In genomic region chr6:168533428-168533827, GRCh38 we compare ENCODE assay signal across 20 cellular contexts.
A peak's percentile ranks its signal among the peaks of the same experiment; 100 is the strongest.
DNase-seq lines count a peak whose midpoint lies in the region; ATAC-seq, FAIRE-seq and TF ChIP-seq lines count a peak whose summit lies in the region.
"Had no signal": no experiment of that assay in that cellular context is flagged by ENCODE, and none has a peak within 500 bp of the region (broad histone marks: within the 10 kb centered on the region; RNA-seq: fewer than 3 reads in every experiment).

No MANE protein-coding gene starts in this region.

- H4K8ac ChIP-seq in mesenchymal stem cell (ENCODE audit: low read length) = no peak overlapping the region

- H3K36me3 ChIP-seq in right lobe of liver (no peaks in the 10 kb centered on the region), HepG2 (replicated peaks in 1 of 2; ENCODE audit: control insufficient read depth in 1 of 2, insufficient read depth in 2 of 2, low read length in 2 of 2) (no peaks in the 10 kb centered on the region), esophagus muscularis mucosa (no peaks in the 10 kb centered on the region), mesenchymal stem cell (ENCODE audit: control insufficient read depth in 1 of 2, insufficient read depth in 2 of 2, low read depth in 1 of 2, low read length in 2 of 2) (no peaks in the 10 kb centered on the region), uterus (no peaks in the 10 kb centered on the region)
- H3K36me3 ChIP-seq: prostate gland had no signal

- no peak overlapping the region for H3K18ac ChIP-seq in mesenchymal stem cell (ENCODE audit: low read depth in 1 of 2, low read length in 2 of 2)

- no TSS peak for BruUV-seq in HepG2 (replicated peaks; lab: Mats Ljungman, UMichigan)

- H3K79me1 ChIP-seq in mesenchymal stem cell (replicated peaks; ENCODE audit: low read length, poor library complexity, severe bottlenecking) = no peaks in the 10 kb centered on the region

- ATAC-seq in right lobe of liver = peak in 3 of 4 donors; percentile 19 to 41 (median 30)
- ATAC-seq in HepG2 = no peak
- no peak for ATAC-seq in HG03565 (IDR thresholded peaks at IDR 0.05; ENCODE audit: unreplicated experiment)
- ATAC-seq: A549; GM23338; natural killer cell treated with Interleukin-12 subunit alpha and Interleukin-12 subunit beta and Interleukin-15 and Interleukin-18, amount 100 ng/mL, for 72 hours; stimulated activated effector memory CD8-positive, alpha-beta T cell treated with anti-CD3 and anti-CD28 coated beads, Interleukin-12 subunit alpha, Interleukin-12 subunit beta, amount 100 ng/mL, for 72 hours had no signal

- H2BK120ac ChIP-seq in mesenchymal stem cell (ENCODE audit: low read depth, low read length) = no peak overlapping the region

- POLR2A ChIA-PET in HepG2 (lab: Yijun Ruan, JAX) = no interaction called here

- DNase-seq in right lobe of liver (no peak), HepG2 (ENCODE audit: low spot score) (no peak), esophagus muscularis mucosa (ENCODE audit: extremely low spot score) (no peak), mesenchymal stem cell (no peak), uterus (no peak), HT-29 (ENCODE audit: low spot score) (no peak), D341Med (ENCODE audit: low spot score) (no peak)
- DNase-seq: activated CD8-positive, alpha-beta memory T cell treated with anti-CD3 and anti-CD28 coated beads for 24 hours; activated naive CD8-positive, alpha-beta T cell treated with anti-CD3 and anti-CD28 coated beads, Interleukin-2, amount 10 ng/mL, durations not matched to agents 7 days and 5 days; DND-41; immature natural killer cell; mammary epithelial cell; NCI-H187; NCI-H524 treated with DMSO at 0.1 percent for 48 hours had no signal

- H2BK15ac ChIP-seq in mesenchymal stem cell (ENCODE audit: low read depth, poor library complexity, severe bottlenecking) = no peak overlapping the region

- no peak overlapping the region for H2BK5ac ChIP-seq in mesenchymal stem cell (ENCODE audit: low read depth, low read length, poor library complexity, severe bottlenecking)

- H3K27me3 ChIP-seq in right lobe of liver = no peaks in the 10 kb centered on the region
- peaks cover 14 to 64% of the 10 kb centered on the region in 2 experiments; a peak in 4 of 5 replicates for H3K27me3 ChIP-seq in HepG2 (ENCODE audit: control insufficient read depth in 1 of 2, insufficient read depth in 2 of 2, low read length in 2 of 2)
- no peaks in the 10 kb centered on the region for H3K27me3 ChIP-seq in esophagus muscularis mucosa
- H3K27me3 ChIP-seq in mesenchymal stem cell (ENCODE audit: control insufficient read depth in 1 of 2, insufficient read depth in 1 of 2, low read length in 2 of 2) = peaks cover 0 to 12% of the 10 kb centered on the region in 2 experiments
- H3K27me3 ChIP-seq in uterus = no peaks in the 10 kb centered on the region

- no peak overlapping the region for H2AK5ac ChIP-seq in mesenchymal stem cell (ENCODE audit: low read length, severe bottlenecking)

- no peak overlapping the region for H3K27ac ChIP-seq in right lobe of liver
- H3K27ac ChIP-seq in HepG2 (ENCODE audit: extremely low read length, insufficient read depth, low read length) = no peak overlapping the region
- peak overlapping the region; percentile 6 to 90 (median 48) for H3K27ac ChIP-seq in esophagus muscularis mucosa (replicated peaks in 1 of 4)
- H3K27ac ChIP-seq in mesenchymal stem cell (ENCODE audit: low read length, poor library complexity, severe bottlenecking) = no peak overlapping the region
- H3K27ac ChIP-seq in uterus = peak overlapping the region; percentile 10 to 52
- H3K27ac ChIP-seq: A549 had no signal

- CTCF ChIA-PET in HepG2 (lab: Yijun Ruan, JAX; ENCODE audit: low intra/inter-chr PET ratio, low total read pairs) = no interaction called here

- H3K4me3 ChIP-seq in right lobe of liver (no peak overlapping the region), HepG2 (replicated peaks in 1 of 3; ENCODE audit: insufficient read depth in 1 of 3, low read depth in 2 of 3, low read length in 3 of 3) (no peak overlapping the region), esophagus muscularis mucosa (no peak overlapping the region), mesenchymal stem cell (ENCODE audit: insufficient read depth in 1 of 2, low read depth in 1 of 2, low read length in 2 of 2) (peak overlapping the region in 1 of 2 experiments; percentile 31), uterus (no peak overlapping the region)
- H3K4me3 ChIP-seq: A549, GM23338, prostate gland had no signal

- FAIRE-seq in HepG2 (lab: Jason Lieb, UNC) = no peak
- FAIRE-seq: A549 had no signal

- no peaks in the 10 kb centered on the region for H3K79me2 ChIP-seq in HepG2 (ENCODE audit: insufficient read depth, low read length)

- H2BK12ac ChIP-seq in mesenchymal stem cell (ENCODE audit: low read length in 2 of 2) = no peak overlapping the region

- no peak for TF ChIP-seq EP300 in HepG2 (IDR thresholded peaks at IDR 0.05; ENCODE audit: low read depth in 2 of 2, low read length in 2 of 2)
- TF ChIP-seq EP300 in HepG2 (CRISPR knock-in tag; IDR thresholded peaks at IDR 0.05; ENCODE audit: borderline replicate concordance) = no peak
- no peak for TF ChIP-seq EP300 in esophagus muscularis mucosa (IDR thresholded peaks at IDR 0.05)

- no peak for TF ChIP-seq CTCF in right lobe of liver (IDR thresholded peaks at IDR 0.05)
- TF ChIP-seq CTCF in HepG2 (CRISPR knock-in tag; IDR thresholded peaks at IDR 0.05) = no peak
- no peak for TF ChIP-seq CTCF in esophagus muscularis mucosa (IDR thresholded peaks at IDR 0.05)
- TF ChIP-seq CTCF in uterus (IDR thresholded peaks at IDR 0.05) = no peak

- TF ChIP-seq RAD21 in HepG2 (CRISPR knock-in tag; IDR thresholded peaks at IDR 0.05) = no peak

- no peaks in the 10 kb centered on the region for H3K9me3 ChIP-seq in right lobe of liver
- H3K9me3 ChIP-seq in HepG2 (ENCODE audit: low read length) = no peaks in the 10 kb centered on the region
- no peaks in the 10 kb centered on the region for H3K9me3 ChIP-seq in esophagus muscularis mucosa
- no peaks in the 10 kb centered on the region for H3K9me3 ChIP-seq in mesenchymal stem cell (ENCODE audit: control insufficient read depth, low read length)
- H3K9me3 ChIP-seq in uterus = no peaks in the 10 kb centered on the region
- H3K9me3 ChIP-seq: A549, prostate gland had no signal

- TF ChIP-seq POLR2A in right lobe of liver (IDR thresholded peaks at IDR 0.05) (no peak), HepG2 (IDR thresholded peaks at IDR 0.05; ENCODE audit: insufficient read depth in 1 of 2, low read depth in 2 of 2, low read length in 2 of 2) (no peak), esophagus muscularis mucosa (IDR thresholded peaks at IDR 0.05; ENCODE audit: low read depth) (no peak), uterus (IDR thresholded peaks at IDR 0.05) (no peak)

- no peak overlapping the region for H3K14ac ChIP-seq in mesenchymal stem cell (ENCODE audit: low read length in 2 of 2)

- no peak overlapping the region for H3K23ac ChIP-seq in mesenchymal stem cell (ENCODE audit: low read length in 2 of 2)

- no peak overlapping the region for H3K4me2 ChIP-seq in HepG2 (ENCODE audit: low read depth, low read length)
- no peak overlapping the region for H3K4me2 ChIP-seq in mesenchymal stem cell (ENCODE audit: low read length, poor library complexity, severe bottlenecking)
- H3K4me2 ChIP-seq: A549, GM23338 had no signal

- H4K20me1 ChIP-seq in HepG2 (ENCODE audit: insufficient read depth, low read length) = no peaks in the 10 kb centered on the region

- H2AFZ ChIP-seq in HepG2 (ENCODE audit: low read length) (no peak overlapping the region), mesenchymal stem cell (ENCODE audit: low read depth, low read length) (no peak overlapping the region)
- H2AFZ ChIP-seq: GM23338 had no signal

- H3K4ac ChIP-seq in mesenchymal stem cell (ENCODE audit: low read depth in 1 of 2, low read length in 2 of 2) = no peak overlapping the region

- H3K9ac ChIP-seq in HepG2 (ENCODE audit: insufficient read depth, low read depth, low read length) (no peak overlapping the region), mesenchymal stem cell (ENCODE audit: low read length) (peak overlapping the region; percentile 42)

- no peak overlapping the region for H4K91ac ChIP-seq in mesenchymal stem cell (ENCODE audit: low read length)

- in situ Hi-C loops in HepG2 (cut with HindIII; ENCODE audit: extremely low pct_ligation_motif_present, low pct_unique_long_range_greater_than_20kb) = no loop called here

- intact Hi-C loops in right lobe of liver (cut with DNase I) = no loop called here
- intact Hi-C loops in HepG2 (cut with micrococcal nuclease; ENCODE audit: unreplicated experiment) = no loop called here
- intact Hi-C loops in esophagus muscularis mucosa (cut with DNase I) = no loop called here
- intact Hi-C loops in uterus (cut with DNase I; ENCODE audit: low total_unique reads) = loop anchor here (10.0 kb wide), 1 partner anchor 61 kb away; no protein-coding TSS in a partner anchor

- WGBS in right lobe of liver (ENCODE audit: insufficient coverage, low coverage, low lambda C conversion rate, missing lambda C conversion rate) = 15% methylated on average over 4 of the region's 4 CpGs
- WGBS in HepG2 (ENCODE audit: low lambda C conversion rate) = 0% methylated on average over 4 of the region's 4 CpGs
- WGBS in esophagus muscularis mucosa = 43% methylated on average over 4 of the region's 4 CpGs
- WGBS in mesenchymal stem cell = 55% methylated on average over 2 of the region's 4 CpGs

- no peaks in the 10 kb centered on the region for H3K4me1 ChIP-seq in right lobe of liver
- H3K4me1 ChIP-seq in HepG2 (ENCODE audit: insufficient read depth, low read length) = no peaks in the 10 kb centered on the region
- H3K4me1 ChIP-seq in esophagus muscularis mucosa = peaks cover 13 to 68% (median 56%) of the 10 kb centered on the region in 4 donors
- no peaks in the 10 kb centered on the region for H3K4me1 ChIP-seq in mesenchymal stem cell (ENCODE audit: control insufficient read depth, insufficient read depth, low read depth, low read length)
- no peaks in the 10 kb centered on the region for H3K4me1 ChIP-seq in uterus
- H3K4me1 ChIP-seq: A549, prostate gland had no signal

TF ChIP-seq in HepG2, 621 proteins besides CTCF, POLR2A, EP300 and RAD21 (continues in another document):
- TF ChIP-seq NCOR1 (IDR thresholded peaks at IDR 0.05; ENCODE audit: borderline replicate concordance, low read length) (no peak), TRAFD1 (CRISPR knock-in tag; IDR thresholded peaks at IDR 0.05; ENCODE audit: borderline replicate concordance) (no peak)

Comparison
In these comparisons a context has a peak if more than half of its experiments do, and no peak if none do; other contexts are left out.
1. ATAC-seq: peak in right lobe of liver (3 of 4); none in HepG2 (single experiment) and HG03565 (single experiment).
2. H3K27ac ChIP-seq: peak in esophagus muscularis mucosa (4 of 4) and uterus (2 of 2); none in right lobe of liver (0 of 3), HepG2 (single experiment) and mesenchymal stem cell (single experiment).